ENCODE assay signal across 10 cellular contexts in genomic region chr1:201531551-201532425, GRCh38. TPM values are rescaled to one million over a fixed set of nuclear protein-coding genes. Genes with fewer than 3 reads are reported as not detected.
DNase-seq lines count a peak whose midpoint lies in the region; ATAC-seq, FAIRE-seq and TF ChIP-seq lines count a peak whose summit lies in the region.
"Had no signal": no experiment of that assay in that cellular context is flagged by ENCODE, and none has a peak within 500 bp of the region (broad histone marks: within the 10 kb centered on the region; RNA-seq: fewer than 3 reads in every experiment).

No MANE protein-coding gene starts in this region.

- no peaks in the 10 kb centered on the region for H4K20me1 ChIP-seq in astrocyte (ENCODE audit: insufficient read depth, low read length)

- no peak for FAIRE-seq in astrocyte (lab: Jason Lieb, UNC)

- no peak overlapping the region for H3K4me2 ChIP-seq in astrocyte (ENCODE audit: low read length)

- H3K27ac ChIP-seq in astrocyte (ENCODE audit: low read depth, low read length) (no peak overlapping the region), lower lobe of right lung (no peak overlapping the region)

- H3K4me3 Mint-ChIP-seq in astrocyte (ENCODE audit: unreplicated experiment) = peak overlapping the region; percentile 27
- H3K4me3 Mint-ChIP-seq: activated CD8-positive, alpha-beta T cell treated with anti-CD3 and anti-CD28 coated beads for 36 hours had no signal

- intact Hi-C loops in lower lobe of right lung (cut with DNase I) = no loop called here

- DNase-seq in BE2C (peak; percentile 16), NCI-H1105 treated with DMSO at 0.1 percent for 48 hours (lab: John Stamatoyannopoulos, UW) (peak; percentile 91), astrocyte (ENCODE audit: low read depth) (no peak), lower lobe of right lung (no peak), dedifferentiated amniotic fluid mesenchymal stem cell (ENCODE audit: extremely low spot score) (no peak)
- no peak for DNase-seq in activated naive CD4-positive, alpha-beta T cell (lab: John Stamatoyannopoulos, UW)
- DNase-seq: activated CD8-positive, alpha-beta T cell treated with anti-CD3 and anti-CD28 coated beads for 36 hours; stimulated activated CD4-positive, alpha-beta T cell treated with anti-CD3 and anti-CD28 coated beads, Interleukin-4, amount 100 ng/mL, for 4 hours had no signal

- no peaks in the 10 kb centered on the region for H3K36me3 Mint-ChIP-seq in astrocyte (ENCODE audit: low read depth, unreplicated experiment)

- H3K27me3 ChIP-seq in BE2C (no peaks in the 10 kb centered on the region), astrocyte (ENCODE audit: insufficient read depth, low read length) (no peaks in the 10 kb centered on the region), lower lobe of right lung (ENCODE audit: low read depth) (no peaks in the 10 kb centered on the region)

- ATAC-seq in lower lobe of right lung = peak; percentile 18 to 23
- no peak for ATAC-seq in HG03469 (IDR thresholded peaks at IDR 0.05; ENCODE audit: unreplicated experiment)
- ATAC-seq in HG03439 (IDR thresholded peaks at IDR 0.05; ENCODE audit: unreplicated experiment) = no peak

- H3K4me3 ChIP-seq in BE2C (ENCODE audit: low read depth, low read length) (no peak overlapping the region), astrocyte (ENCODE audit: insufficient read depth, low read depth, low read length) (no peak overlapping the region), lower lobe of right lung (no peak overlapping the region)

- peaks cover 47% of the 10 kb centered on the region for H3K4me1 Mint-ChIP-seq in astrocyte (ENCODE audit: low read depth, unreplicated experiment)

- no peaks in the 10 kb centered on the region for H3K9me3 Mint-ChIP-seq in astrocyte (ENCODE audit: unreplicated experiment)
- H3K9me3 Mint-ChIP-seq: activated CD8-positive, alpha-beta T cell treated with anti-CD3 and anti-CD28 coated beads for 36 hours had no signal

- H3K36me3 ChIP-seq in BE2C (no peaks in the 10 kb centered on the region), astrocyte (ENCODE audit: insufficient read depth, low read length) (no peaks in the 10 kb centered on the region), lower lobe of right lung (no peaks in the 10 kb centered on the region)

- no peaks in the 10 kb centered on the region for H3K79me2 ChIP-seq in astrocyte (ENCODE audit: insufficient read depth, low read length)

- TF ChIP-seq CTCF in BE2C (IDR thresholded peaks at IDR 0.05; ENCODE audit: low read depth, low read length) (no peak), astrocyte (IDR thresholded peaks at IDR 0.05; ENCODE audit: insufficient read depth, low read depth, low read length) (no peak), lower lobe of right lung (IDR thresholded peaks at IDR 0.05) (no peak)

- no peak overlapping the region for H2AFZ ChIP-seq in astrocyte (ENCODE audit: low read depth, low read length)

- no peaks in the 10 kb centered on the region for H3K27me3 Mint-ChIP-seq in astrocyte (ENCODE audit: low read depth, unreplicated experiment)

- peak overlapping the region; percentile 78 for H3K27ac Mint-ChIP-seq in astrocyte (ENCODE audit: unreplicated experiment)
- H3K27ac Mint-ChIP-seq: activated CD8-positive, alpha-beta T cell treated with anti-CD3 and anti-CD28 coated beads for 36 hours had no signal

- H3K9me3 ChIP-seq in BE2C = no peaks in the 10 kb centered on the region
- H3K9me3 ChIP-seq in astrocyte (ENCODE audit: insufficient read depth, low read depth, low read length) = no peaks in the 10 kb centered on the region
- no peaks in the 10 kb centered on the region for H3K9me3 ChIP-seq in lower lobe of right lung

- H3K4me1 ChIP-seq in BE2C (peaks cover 9% of the 10 kb centered on the region; the same call in 1 of the 2 replicates), astrocyte (ENCODE audit: insufficient read depth, low read length) (peaks cover 34% of the 10 kb centered on the region), lower lobe of right lung (peaks cover 37% of the 10 kb centered on the region)

- H3K9ac ChIP-seq in astrocyte (ENCODE audit: low read length) = peak overlapping the region; percentile 29

RNA-seq across cellular contexts. Expression of gene NAV1, which starts 7.1 kb away (rescaled TPM):
- 41.3 TPM for polyA plus RNA-seq in BE2C (2012; ENCODE audit: insufficient read depth, insufficient read length, low read depth)
- total RNA-seq in astrocyte = 79.7 and 85.2 TPM in 2 replicates
- total RNA-seq in lower lobe of right lung = 24.5 TPM

RNA-seq across cellular contexts. Expression of gene CSRP1, which starts 24.9 kb away (rescaled TPM):
- polyA plus RNA-seq in BE2C (2012; ENCODE audit: insufficient read depth, insufficient read length, low read depth) = 78.3 TPM
- 289 and 317 TPM in 2 replicates for total RNA-seq in astrocyte
- 185 TPM for total RNA-seq in lower lobe of right lung

Comparison
In these comparisons a context has a peak if more than half of its experiments do, and no peak if none do; other contexts are left out.
1. DNase-seq: peak in BE2C (single experiment) and NCI-H1105 treated with DMSO at 0.1 percent for 48 hours (single experiment); none in astrocyte (single experiment), lower lobe of right lung (single experiment), activated naive CD4-positive, alpha-beta T cell (0 of 4) and dedifferentiated amniotic fluid mesenchymal stem cell (single experiment).
2. ATAC-seq: peak in lower lobe of right lung (2 of 2); none in HG03469 (single experiment) and HG03439 (single experiment).